ENCODE assay signal across 8 cellular contexts in genomic region chr19:37594064-37594981, GRCh38. TPM values are rescaled to one million over a fixed set of nuclear protein-coding genes. Genes with fewer than 3 reads are reported as not detected.
A peak's percentile ranks its signal among the peaks of the same experiment; 100 is the strongest.
DNase-seq lines count a peak whose midpoint lies in the region; TF ChIP-seq lines count a peak whose summit lies in the region.

Gene ZNF540 (plus strand): TSS chr19:37594876. CDS start chr19:37598448, 3,572 bp downstream.
Gene ZNF571 (minus strand): TSS chr19:37594792. CDS start chr19:37586676, 8,116 bp downstream.

- H2AFZ ChIP-seq in neural progenitor cell (replicated peaks): peak within 1 kb of the TSS; percentile 85

- intact Hi-C loops in activated naive CD4-positive, alpha-beta T cell treated with anti-CD3 and anti-CD28 coated beads for 36 hours (cut with micrococcal nuclease): loop anchor here (1.0 to 10.0 kb wide), 12 partner anchors 61 to 744 kb away; partner anchors contain the start of genes SPINT2, ZFP30, ZNF345 and ZNF383

- H4K20me1 ChIP-seq in neural progenitor cell (ENCODE audit: low read depth): no peaks in the 10 kb centered on the region

- H3K9ac ChIP-seq in neural progenitor cell (no peak within 1 kb of the TSS), stomach smooth muscle (ENCODE audit: low read length in 2 of 2) (peak within 1 kb of the TSS; percentile 99 to 100)

- peaks cover 6% of the 10 kb centered on the region for H3K9me3 ChIP-seq in SJCRH30 (replicated peaks)
- H3K9me3 ChIP-seq in neural progenitor cell (ENCODE audit: low read depth): peaks cover 5% of the 10 kb centered on the region
- no peaks in the 10 kb centered on the region for H3K9me3 ChIP-seq in stomach smooth muscle (ENCODE audit: control insufficient read depth in 2 of 2, low read length in 2 of 2)

- H3K4me1 Mint-ChIP-seq in activated naive CD4-positive, alpha-beta T cell treated with anti-CD3 and anti-CD28 coated beads for 36 hours (ENCODE audit: low read depth): peaks cover 17% of the 10 kb centered on the region
- H3K4me1 Mint-ChIP-seq in neural progenitor cell: peaks cover 12% of the 10 kb centered on the region

- CTCF ChIA-PET in activated naive CD4-positive, alpha-beta T cell treated with anti-CD3 and anti-CD28 coated beads for 36 hours (lab: Charles Lee): interaction anchor here (1.2 kb wide), 1 partner anchor 88 kb away, joined by 3 read pairs; the partner anchor contains the start of gene ZNF793

- H3K27me3 Mint-ChIP-seq in activated naive CD4-positive, alpha-beta T cell treated with anti-CD3 and anti-CD28 coated beads for 36 hours (ENCODE audit: low read depth): no peaks in the 10 kb centered on the region
- no peaks in the 10 kb centered on the region for H3K27me3 Mint-ChIP-seq in neural progenitor cell (ENCODE audit: insufficient read depth, low read depth)

- peak; percentile 93 for DNase-seq in Daoy (ENCODE audit: low read depth)
- peak; percentile 27 for DNase-seq in GOT3 (lab: John Stamatoyannopoulos, UW)
- DNase-seq in M059J (ENCODE audit: low read depth): peak; percentile 93
- peak; percentile 91 to 93 for DNase-seq in SJCRH30
- DNase-seq in activated naive CD4-positive, alpha-beta T cell treated with anti-CD3 and anti-CD28 coated beads for 36 hours: peak; percentile 96
- peak; percentile 85 for DNase-seq in foreskin melanocyte
- DNase-seq in neural progenitor cell (ENCODE audit: low spot score): peak; percentile 95

- peaks cover 33% of the 10 kb centered on the region for H3K36me3 Mint-ChIP-seq in activated naive CD4-positive, alpha-beta T cell treated with anti-CD3 and anti-CD28 coated beads for 36 hours (ENCODE audit: low read depth)
- H3K36me3 Mint-ChIP-seq in neural progenitor cell: peaks cover 17% of the 10 kb centered on the region

- peak within 1 kb of the TSS; percentile 99 for H3K4me3 Mint-ChIP-seq in activated naive CD4-positive, alpha-beta T cell treated with anti-CD3 and anti-CD28 coated beads for 36 hours
- H3K4me3 Mint-ChIP-seq in neural progenitor cell: peak within 1 kb of the TSS; percentile 98

- H3K4me2 ChIP-seq in neural progenitor cell: peak within 1 kb of the TSS; percentile 92

- no peak for TF ChIP-seq CTCF in neural progenitor cell (IDR thresholded peaks at IDR 0.05)

- H3K27ac Mint-ChIP-seq in activated naive CD4-positive, alpha-beta T cell treated with anti-CD3 and anti-CD28 coated beads for 36 hours: peak within 1 kb of the TSS; percentile 97
- H3K27ac Mint-ChIP-seq in neural progenitor cell: peak within 1 kb of the TSS; percentile 86

- H3K4me1 ChIP-seq in SJCRH30 (no peaks in the 10 kb centered on the region), neural progenitor cell (peaks cover 4% of the 10 kb centered on the region), stomach smooth muscle (ENCODE audit: control insufficient read depth, insufficient read depth, low read length) (peaks cover 6% of the 10 kb centered on the region)

- H3K27me3 ChIP-seq in SJCRH30 (no peaks in the 10 kb centered on the region), neural progenitor cell (peaks cover 19% of the 10 kb centered on the region), stomach smooth muscle (ENCODE audit: control insufficient read depth in 1 of 2, insufficient read depth in 2 of 2, low read length in 2 of 2) (no peaks in the 10 kb centered on the region)

- H3F3A ChIP-seq in neural progenitor cell (ENCODE audit: low read depth): peaks cover 11% of the 10 kb centered on the region

- peaks cover 12% of the 10 kb centered on the region for H3K79me2 ChIP-seq in neural progenitor cell (ENCODE audit: low read depth)

- H3K36me3 ChIP-seq in SJCRH30: no peaks in the 10 kb centered on the region
- no peaks in the 10 kb centered on the region for H3K36me3 ChIP-seq in neural progenitor cell
- H3K36me3 ChIP-seq in stomach smooth muscle (ENCODE audit: control insufficient read depth in 2 of 2, insufficient read depth in 2 of 2, low read length in 2 of 2): peaks cover 6% of the 10 kb centered on the region in 2 donors

- peaks cover 25% of the 10 kb centered on the region for H3K9me3 Mint-ChIP-seq in activated naive CD4-positive, alpha-beta T cell treated with anti-CD3 and anti-CD28 coated beads for 36 hours
- H3K9me3 Mint-ChIP-seq in neural progenitor cell: peaks cover 54% of the 10 kb centered on the region

- peak within 1 kb of the TSS; percentile 88 for H3K4me3 ChIP-seq in SJCRH30
- H3K4me3 ChIP-seq in neural progenitor cell: peak within 1 kb of the TSS; percentile 67
- H3K4me3 ChIP-seq in stomach smooth muscle (ENCODE audit: low read length in 2 of 2): peak within 1 kb of the TSS; percentile 97 to 98

- H3K27ac ChIP-seq in SJCRH30: no peak within 1 kb of the TSS
- H3K27ac ChIP-seq in neural progenitor cell: no peak within 1 kb of the TSS
- H3K27ac ChIP-seq in stomach smooth muscle (ENCODE audit: low read length): peak within 1 kb of the TSS; percentile 89

RNA-seq across cellular contexts. Expression of gene ZNF540, which starts in this region (rescaled TPM):
- total RNA-seq in Daoy (2014; rRNA removed; shearing (Covaris generic)): not detected in 2 replicates
- total RNA-seq in M059J (2014; rRNA removed; shearing (Covaris generic)): 1.8 TPM in 1 of 2 replicates, not detected in the other
- total RNA-seq in SJCRH30 (2014; rRNA removed; shearing (Covaris generic)): 0.73 and 1.8 TPM in 2 replicates
- 1 to 10 TPM; 1.0 to 1.9 TPM for total RNA-seq in activated naive CD4-positive, alpha-beta T cell treated with anti-CD3 and anti-CD28 coated beads for 36 hours
- total RNA-seq in neural progenitor cell (ENCODE audit: low replicate concordance): 0.11 and 0.40 TPM in 2 replicates

RNA-seq across cellular contexts. Expression of gene ZNF571, which starts in this region (rescaled TPM):
- total RNA-seq in Daoy (2014; rRNA removed; shearing (Covaris generic)): 0.71 and 1.5 TPM in 2 replicates
- 1.6 and 4.4 TPM in 2 replicates for total RNA-seq in M059J (2014; rRNA removed; shearing (Covaris generic))
- 4.7 and 5.3 TPM in 2 replicates for total RNA-seq in SJCRH30 (2014; rRNA removed; shearing (Covaris generic))
- 1 to 10 TPM; 2.8 to 3.5 TPM for total RNA-seq in activated naive CD4-positive, alpha-beta T cell treated with anti-CD3 and anti-CD28 coated beads for 36 hours
- total RNA-seq in neural progenitor cell (ENCODE audit: low replicate concordance): 7.9 and 8.0 TPM in 2 replicates

Comparison
In these comparisons a context has a peak if more than half of its experiments do, and no peak if none do; other contexts are left out.
1. DNase-seq: peak in every context shown above with its lines; median percentile 96 in activated naive CD4-positive, alpha-beta T cell treated with anti-CD3 and anti-CD28 coated beads for 36 hours; 95 in neural progenitor cell; 93 in Daoy; 93 in M059J; 92 in SJCRH30; 85 in foreskin melanocyte; 27 in GOT3.